Comparison of ENCODE assay signal across 20 cellular contexts in the genomic region with DNA sequence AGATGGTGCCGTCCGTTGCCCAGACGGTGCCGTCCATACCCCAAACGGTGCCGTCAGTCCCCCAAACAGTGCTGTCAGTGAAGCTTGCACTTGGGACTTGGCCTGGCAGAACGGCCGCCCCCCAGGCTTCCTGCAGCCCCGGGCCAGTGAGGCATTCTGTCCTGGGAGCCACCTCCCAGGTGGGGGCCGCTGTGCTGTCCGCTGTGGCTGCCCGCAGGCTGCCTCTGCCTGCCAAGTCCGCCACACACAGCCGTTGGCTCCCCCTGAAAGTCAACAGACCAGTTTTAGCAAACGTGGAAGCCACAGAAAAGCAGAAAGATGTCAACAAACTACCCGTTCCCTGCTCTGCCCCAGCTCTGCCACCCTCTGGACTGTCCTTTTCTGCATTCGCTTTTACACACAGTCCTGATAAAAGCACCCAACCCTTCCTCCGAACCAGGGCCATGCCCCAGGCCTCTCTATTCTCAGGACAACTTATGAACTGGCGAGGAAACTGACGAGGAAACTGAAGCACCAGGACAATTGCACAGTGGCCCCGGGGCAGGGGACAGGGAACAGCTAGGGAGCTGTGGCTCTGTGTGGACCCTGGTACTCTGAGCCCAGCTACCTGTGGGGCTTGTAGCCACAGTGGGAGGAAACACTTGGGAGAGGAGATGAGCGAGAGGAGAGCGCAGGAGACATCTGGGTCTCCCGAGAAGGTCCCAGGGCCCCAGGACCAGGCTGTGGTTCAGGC. TPM values are rescaled to one million over a fixed set of nuclear protein-coding genes. Genes with fewer than 3 reads are reported as not detected.
DNase-seq lines count a peak whose midpoint lies in the region; ATAC-seq, FAIRE-seq and TF ChIP-seq lines count a peak whose summit lies in the region.
"Had no signal": no experiment of that assay in that cellular context is flagged by ENCODE, and none has a peak within 500 bp of the region (broad histone marks: within the 10 kb centered on the region; RNA-seq: fewer than 3 reads in every experiment).

No MANE protein-coding gene starts in this region.

- H3K27me3 ChIP-seq in Caco-2 (replicated peaks; ENCODE audit: control insufficient read depth, insufficient read depth, low read length) (no peaks in the 10 kb centered on the region), Loucy (ENCODE audit: insufficient read depth, low read length, poor library complexity, severe bottlenecking) (no peaks in the 10 kb centered on the region), neural progenitor cell (no peaks in the 10 kb centered on the region), suprapubic skin (no peaks in the 10 kb centered on the region)
- H3K27me3 ChIP-seq: thyroid gland had no signal

- no peaks in the 10 kb centered on the region for H3F3A ChIP-seq in Loucy (ENCODE audit: low read depth)
- no peaks in the 10 kb centered on the region for H3F3A ChIP-seq in neural progenitor cell (ENCODE audit: low read depth)

- H3K36me3 ChIP-seq in Caco-2 (ENCODE audit: control insufficient read depth, insufficient read depth, low read length) (no peaks in the 10 kb centered on the region), Loucy (ENCODE audit: insufficient read depth, low read length) (no peaks in the 10 kb centered on the region), neural progenitor cell (no peaks in the 10 kb centered on the region), suprapubic skin (no peaks in the 10 kb centered on the region)
- H3K36me3 ChIP-seq: HAP-1, thyroid gland had no signal

- no peak overlapping the region for H3K4me3 Mint-ChIP-seq in Caco-2 (ENCODE audit: unreplicated experiment)
- peak overlapping the region; percentile 43 for H3K4me3 Mint-ChIP-seq in neural progenitor cell
- H3K4me3 Mint-ChIP-seq: activated naive CD8-positive, alpha-beta T cell treated with anti-CD3 and anti-CD28 coated beads, Interleukin-2, amount 10 ng/mL, durations not matched to agents 7 days and 5 days; activated T-cell treated with anti-CD3 and anti-CD28 coated beads, Interleukin-2, amount 50 U/mL, for 24 hours; CD4-positive, CD25-positive, alpha-beta regulatory T cell; central memory CD8-positive, alpha-beta T cell had no signal

- DNase-seq in Caco-2 (no peak), cerebellar cortex (ENCODE audit: low spot score) (peak; percentile 33), neural progenitor cell (ENCODE audit: low spot score) (no peak), suprapubic skin (ENCODE audit: low spot score in 2 of 2) (no peak), urothelium cell line (ENCODE audit: low spot score) (no peak)
- no peak for DNase-seq in stimulated activated CD4-positive, alpha-beta T cell treated with anti-CD3 and anti-CD28 coated beads, Interleukin-15, amount 100 ng/mL, for 24 hours
- DNase-seq: activated CD4-positive, alpha-beta T cell treated with anti-CD3 and anti-CD28 coated beads, Interleukin-2, amount 50 U/mL, for 1 hour; activated naive CD8-positive, alpha-beta T cell treated with anti-CD3 and anti-CD28 coated beads, Interleukin-2, amount 10 ng/mL, durations not matched to agents 7 days and 5 days; activated T-cell treated with anti-CD3 and anti-CD28 coated beads, Interleukin-2, amount 50 U/mL, for 24 hours; CD4-positive, CD25-positive, alpha-beta regulatory T cell; NCI-H1417 treated with DMSO at 0.1 percent for 48 hours; stimulated activated CD4-positive, alpha-beta T cell treated with anti-CD3 and anti-CD28 coated beads, Interleukin-4, amount 100 ng/mL, for 24 hours; T-helper 9 cell had no signal

- H3K4me2 ChIP-seq in Loucy (ENCODE audit: low read depth, low read length, poor library complexity, severe bottlenecking) (peak overlapping the region; percentile 90), neural progenitor cell (no peak overlapping the region)

- no peaks in the 10 kb centered on the region for H3K9me3 Mint-ChIP-seq in Caco-2 (ENCODE audit: unreplicated experiment)
- H3K9me3 Mint-ChIP-seq in neural progenitor cell, result peaks cover 2% of the 10 kb centered on the region
- H3K9me3 Mint-ChIP-seq: activated naive CD8-positive, alpha-beta T cell treated with anti-CD3 and anti-CD28 coated beads, Interleukin-2, amount 10 ng/mL, durations not matched to agents 7 days and 5 days; activated T-cell treated with anti-CD3 and anti-CD28 coated beads, Interleukin-2, amount 50 U/mL, for 24 hours; central memory CD8-positive, alpha-beta T cell had no signal

- no peak for TF ChIP-seq POLR2A in suprapubic skin (IDR thresholded peaks at IDR 0.05)

- no peak for FAIRE-seq in urothelium cell line (lab: Jason Lieb, UNC)
- FAIRE-seq: endothelial cell of umbilical vein, GM12892 had no signal

- no peak overlapping the region for H3K4me3 ChIP-seq in Caco-2 (ENCODE audit: low read depth, low read length)
- H3K4me3 ChIP-seq in Loucy (ENCODE audit: low read length, poor library complexity, severe bottlenecking), result peak overlapping the region; percentile 74
- H3K4me3 ChIP-seq in neural progenitor cell, result no peak overlapping the region
- H3K4me3 ChIP-seq in suprapubic skin, result no peak overlapping the region
- H3K4me3 ChIP-seq: HAP-1, thyroid gland had no signal

- H3K4me1 Mint-ChIP-seq in Caco-2 (ENCODE audit: low read depth, unreplicated experiment) (no peaks in the 10 kb centered on the region), neural progenitor cell (peaks cover 11% of the 10 kb centered on the region)
- H3K4me1 Mint-ChIP-seq: activated naive CD8-positive, alpha-beta T cell treated with anti-CD3 and anti-CD28 coated beads, Interleukin-2, amount 10 ng/mL, durations not matched to agents 7 days and 5 days; CD4-positive, CD25-positive, alpha-beta regulatory T cell; central memory CD8-positive, alpha-beta T cell had no signal

- H3K36me3 Mint-ChIP-seq in Caco-2 (ENCODE audit: insufficient read depth, unreplicated experiment) (no peaks in the 10 kb centered on the region), neural progenitor cell (no peaks in the 10 kb centered on the region)
- H3K36me3 Mint-ChIP-seq: activated naive CD8-positive, alpha-beta T cell treated with anti-CD3 and anti-CD28 coated beads, Interleukin-2, amount 10 ng/mL, durations not matched to agents 7 days and 5 days; CD4-positive, CD25-positive, alpha-beta regulatory T cell had no signal

- H3K27ac ChIP-seq in neural progenitor cell, result no peak overlapping the region
- H3K27ac ChIP-seq in suprapubic skin, result no peak overlapping the region
- H3K27ac ChIP-seq: thyroid gland had no signal

- no peaks in the 10 kb centered on the region for H3K4me1 ChIP-seq in Caco-2
- H3K4me1 ChIP-seq in Loucy (ENCODE audit: insufficient read depth, low read length, poor library complexity, severe bottlenecking), result peaks cover 25% of the 10 kb centered on the region
- H3K4me1 ChIP-seq in neural progenitor cell, result peaks cover 9% of the 10 kb centered on the region
- H3K4me1 ChIP-seq in suprapubic skin, result peaks cover 46% of the 10 kb centered on the region
- H3K4me1 ChIP-seq: HAP-1 had no signal

- ATAC-seq in GM19395 (IDR thresholded peaks at IDR 0.05; ENCODE audit: unreplicated experiment), result no peak

- POLR2A ChIA-PET in Caco-2 (lab: Charles Lee), result no interaction called here

- H3K27ac Mint-ChIP-seq in Caco-2 (ENCODE audit: unreplicated experiment) (peak overlapping the region; percentile 39), neural progenitor cell (peak overlapping the region; percentile 50)
- H3K27ac Mint-ChIP-seq: activated naive CD8-positive, alpha-beta T cell treated with anti-CD3 and anti-CD28 coated beads, Interleukin-2, amount 10 ng/mL, durations not matched to agents 7 days and 5 days; activated T-cell treated with anti-CD3 and anti-CD28 coated beads, Interleukin-2, amount 50 U/mL, for 24 hours; CD4-positive, CD25-positive, alpha-beta regulatory T cell had no signal

- no TSS peak for BruUV-seq in Caco-2 (replicated peaks; lab: Mats Ljungman, UMichigan)

- TF ChIP-seq EP300 in suprapubic skin (IDR thresholded peaks at IDR 0.05), result no peak

- TF ChIP-seq CTCF in Caco-2 (IDR thresholded peaks at IDR 0.05; ENCODE audit: insufficient read depth in 1 of 2, low read depth in 1 of 2, low read length in 1 of 2, severe bottlenecking in 1 of 2, unreplicated experiment in 1 of 2) (no peak), Loucy (conservative IDR thresholded peaks at IDR 0.05; ENCODE audit: low read length) (no peak), neural progenitor cell (IDR thresholded peaks at IDR 0.05) (no peak), suprapubic skin (IDR thresholded peaks at IDR 0.05) (no peak)

- CTCF ChIA-PET in Caco-2 (lab: Charles Lee), result no interaction called here

- H3K9me3 ChIP-seq in Caco-2 (no peaks in the 10 kb centered on the region), Loucy (ENCODE audit: insufficient read depth, low read depth, low read length) (no peaks in the 10 kb centered on the region), neural progenitor cell (ENCODE audit: low read depth) (no peaks in the 10 kb centered on the region), suprapubic skin (no peaks in the 10 kb centered on the region)
- H3K9me3 ChIP-seq: HAP-1, thyroid gland had no signal

- H4K20me1 ChIP-seq in Loucy (ENCODE audit: insufficient read depth, low read length, poor library complexity, severe bottlenecking) (no peaks in the 10 kb centered on the region), neural progenitor cell (ENCODE audit: low read depth) (no peaks in the 10 kb centered on the region)

- intact Hi-C loops in Caco-2 (cut with micrococcal nuclease; ENCODE audit: unreplicated experiment), result no loop called here

- H3K9ac ChIP-seq in Loucy (ENCODE audit: low read depth, low read length, poor library complexity, severe bottlenecking) (peak overlapping the region; percentile 90), neural progenitor cell (no peak overlapping the region)

- peak overlapping the region; percentile 60; the same call in 1 of the 2 replicates for H2AFZ ChIP-seq in Loucy (ENCODE audit: low read length)
- H2AFZ ChIP-seq in neural progenitor cell (replicated peaks), result no peak overlapping the region

- no peaks in the 10 kb centered on the region for H3K9me2 ChIP-seq in Loucy (replicated peaks; ENCODE audit: low read depth, low read length)

- WGBS in suprapubic skin, result 52% methylated on average over 21 of the region's 24 CpGs

- H3K27me3 Mint-ChIP-seq in Caco-2 (ENCODE audit: insufficient read depth, unreplicated experiment) (no peaks in the 10 kb centered on the region), neural progenitor cell (ENCODE audit: insufficient read depth, low read depth) (peaks cover 4% of the 10 kb centered on the region)
- H3K27me3 Mint-ChIP-seq: CD4-positive, CD25-positive, alpha-beta regulatory T cell had no signal

- H3K79me2 ChIP-seq in Loucy (ENCODE audit: insufficient read depth, low read length) (no peaks in the 10 kb centered on the region), neural progenitor cell (ENCODE audit: low read depth) (no peaks in the 10 kb centered on the region)

RNA-seq across cellular contexts. Expression of a gene that starts 39.6 kb away (rescaled TPM):
- total RNA-seq in Caco-2 (2022) (63.8 and 69.1 TPM in 2 replicates), neural progenitor cell (ENCODE audit: low replicate concordance) (11.6 and 25.5 TPM in 2 replicates), suprapubic skin (100 to 1,000 TPM; 165 to 240 (median 185) TPM)
